17 cellular contexts compared by ENCODE assay signal in genomic region chr5:59648949-59649921, GRCh38.
DNase-seq lines count a peak whose midpoint lies in the region; ATAC-seq, FAIRE-seq and TF ChIP-seq lines count a peak whose summit lies in the region.
"Had no signal": no experiment of that assay in that cellular context is flagged by ENCODE, and none has a peak within 500 bp of the region (broad histone marks: within the 10 kb centered on the region; RNA-seq: fewer than 3 reads in every experiment).

No MANE protein-coding gene starts in this region.

- H3K9me3 ChIP-seq in left ventricle myocardium inferior (replicated peaks): no peaks in the 10 kb centered on the region
- H3K9me3 ChIP-seq in H1 (ENCODE audit: insufficient read depth in 2 of 2, low read depth in 1 of 2, low read length in 1 of 2): no peaks in the 10 kb centered on the region
- H3K9me3 ChIP-seq in uterus: no peaks in the 10 kb centered on the region
- H3K9me3 ChIP-seq: breast epithelium had no signal

- no peak overlapping the region for H3K27ac ChIP-seq in left ventricle myocardium inferior (replicated peaks)
- H3K27ac ChIP-seq in H1 (ENCODE audit: low read depth, low read length): no peak overlapping the region
- H3K27ac ChIP-seq in mesendoderm (ENCODE audit: low read depth, low read length): peak overlapping the region; percentile 86
- peak overlapping the region; percentile 35 to 45 for H3K27ac ChIP-seq in uterus
- H3K27ac ChIP-seq: breast epithelium, skin epidermis had no signal

- CTCF ChIA-PET in H1 (lab: Charles Lee; ENCODE audit: partially characterized antibody): interaction anchor here (0.7 to 1.4 kb wide), 2 partner anchors 151 to 152 kb away, joined by 4 read pairs; no protein-coding TSS in a partner anchor

- H3K14ac ChIP-seq in H1 (ENCODE audit: insufficient read length): no peak overlapping the region

- H3K9ac ChIP-seq in H1 (replicated peaks in 1 of 4; ENCODE audit: extremely low read depth in 1 of 4, low read depth in 3 of 4, low read length in 3 of 4): no peak overlapping the region
- H3K9ac ChIP-seq in mesendoderm (ENCODE audit: low read length): peak overlapping the region; percentile 20

- FAIRE-seq in H1 (lab: Jason Lieb, UNC): no peak
- FAIRE-seq: A204.1 had no signal

- H4K8ac ChIP-seq in H1 (ENCODE audit: extremely low read depth, insufficient read depth, low read length) (no peak overlapping the region), mesendoderm (ENCODE audit: low read depth, low read length) (peak overlapping the region; percentile 56)

- no peak overlapping the region for H2BK120ac ChIP-seq in H1 (replicated peaks; ENCODE audit: low read depth, low read length)
- peak overlapping the region; percentile 97 for H2BK120ac ChIP-seq in mesendoderm (ENCODE audit: low read depth, low read length)

- H3K23ac ChIP-seq in H1 (ENCODE audit: insufficient read length): no peak overlapping the region
- H3K23ac ChIP-seq in mesendoderm (ENCODE audit: low read length): no peak overlapping the region

- no peak overlapping the region for H2BK12ac ChIP-seq in H1 (ENCODE audit: low read depth, low read length)

- no peak overlapping the region for H2BK15ac ChIP-seq in H1 (ENCODE audit: low read length)
- H2BK15ac ChIP-seq in mesendoderm (replicated peaks; ENCODE audit: low read depth): no peak overlapping the region

- no peak for TF ChIP-seq POLR2A in H1 (IDR thresholded peaks at IDR 0.05; ENCODE audit: control extremely low read depth in 1 of 2, low read depth in 2 of 2, low read length in 2 of 2)
- no peak for TF ChIP-seq POLR2A in uterus (IDR thresholded peaks at IDR 0.05)

- no peak overlapping the region for H4K91ac ChIP-seq in H1 (replicated peaks; ENCODE audit: insufficient read length, low read length)

- H3K23me2 ChIP-seq in H1 (ENCODE audit: low read depth, low read length): no peaks in the 10 kb centered on the region

- no peak overlapping the region for H2BK20ac ChIP-seq in H1 (ENCODE audit: low read length)

- H2AK5ac ChIP-seq in H1 (ENCODE audit: low read depth, low read length) (no peak overlapping the region), mesendoderm (ENCODE audit: low read length) (no peak overlapping the region)

- ATAC-seq in Right ventricle myocardium superior (ENCODE audit: poor library complexity): peak; percentile 34
- ATAC-seq: naive thymus-derived CD8-positive, alpha-beta T cell; T-helper 17 cell had no signal

- H2BK5ac ChIP-seq in H1 (ENCODE audit: low read depth, low read length): no peak overlapping the region
- peak overlapping the region; percentile 93 for H2BK5ac ChIP-seq in mesendoderm (ENCODE audit: low read length)

- TF ChIP-seq CTCF in left ventricle myocardium inferior (IDR thresholded peaks at IDR 0.05; ENCODE audit: borderline replicate concordance): no peak
- TF ChIP-seq CTCF in H1 (IDR thresholded peaks at IDR 0.05; ENCODE audit: control extremely low read depth in 1 of 3, insufficient read depth in 1 of 3, low read depth in 1 of 3, low read length in 3 of 3): no peak
- no peak for TF ChIP-seq CTCF in uterus (IDR thresholded peaks at IDR 0.05)

- POLR2A ChIA-PET in H1 (lab: Charles Lee; ENCODE audit: partially characterized antibody): no interaction called here

- 0 out of 2 replicates have a peak overlapping the region, but pooled peaks have one; percentile 1 for H2AFZ ChIP-seq in H1 (ENCODE audit: low read length)

- 84% methylated on average over 8 of the region's 8 CpGs; no CpG with 5 or more reads in 1 of the 2 experiments for WGBS in H1 (ENCODE audit: extremely low coverage in 1 of 2, insufficient coverage in 1 of 2, insufficient read length in 1 of 2, insufficient replicate concordance in 2 of 2, low coverage in 1 of 2, low lambda C conversion rate in 2 of 2, missing lambda C conversion rate in 1 of 2), 2 experiments
- WGBS in mesendoderm (ENCODE audit: extremely low coverage, insufficient coverage, low lambda C conversion rate): no CpG with 5 or more reads among the region's 8 CpGs

- intact Hi-C loops in Right ventricle myocardium superior (cut with DNase I) (no loop called here), left ventricle myocardium inferior (cut with micrococcal nuclease) (no loop called here), uterus (cut with DNase I; ENCODE audit: low total_unique reads) (no loop called here)

- no peaks in the 10 kb centered on the region for H4K20me1 ChIP-seq in H1 (replicated peaks in 1 of 2; ENCODE audit: control insufficient read depth in 1 of 2, insufficient read depth in 2 of 2, low read length in 2 of 2)

- no peak overlapping the region for H3K4me3 ChIP-seq in left ventricle myocardium inferior
- H3K4me3 ChIP-seq in H1 (ENCODE audit: extremely low read depth in 1 of 4, insufficient read depth in 2 of 4, low read depth in 3 of 4, low read length in 4 of 4): no peak overlapping the region
- no peak overlapping the region for H3K4me3 ChIP-seq in mesendoderm (ENCODE audit: low read length)
- no peak overlapping the region for H3K4me3 ChIP-seq in uterus
- H3K4me3 ChIP-seq: breast epithelium, skin epidermis had no signal

- no peak overlapping the region for H4K5ac ChIP-seq in H1 (ENCODE audit: insufficient read length, low read depth, low read length)
- H4K5ac ChIP-seq in mesendoderm (ENCODE audit: low read length): peak overlapping the region; percentile 26

- H3K4ac ChIP-seq in H1 (replicated peaks; ENCODE audit: insufficient read length, low read depth, low read length) (no peak overlapping the region), mesendoderm (ENCODE audit: low read depth, low read length) (no peak overlapping the region)

- TF ChIP-seq EP300 in H1 (IDR thresholded peaks at IDR 0.05; ENCODE audit: borderline replicate concordance in 1 of 2, low read depth in 2 of 2, low read length in 2 of 2): no peak

- H3K36me3 ChIP-seq in left ventricle myocardium inferior (no peaks in the 10 kb centered on the region), H1 (ENCODE audit: control insufficient read depth in 2 of 4, insufficient read depth in 4 of 4, low read length in 3 of 4) (no peaks in the 10 kb centered on the region), mesendoderm (ENCODE audit: control insufficient read depth, insufficient read depth, low read length) (no peaks in the 10 kb centered on the region), uterus (no peaks in the 10 kb centered on the region)
- H3K36me3 ChIP-seq: breast epithelium had no signal

- no peak overlapping the region for H3K4me2 ChIP-seq in H1 (ENCODE audit: insufficient read depth in 1 of 2, low read depth in 2 of 2, low read length in 2 of 2)
- no peak overlapping the region for H3K4me2 ChIP-seq in mesendoderm (ENCODE audit: low read length)

- peaks cover 12% of the 10 kb centered on the region for H3K4me1 ChIP-seq in left ventricle myocardium inferior
- H3K4me1 ChIP-seq in H1 (replicated peaks in 1 of 4; ENCODE audit: control insufficient read depth in 3 of 4, insufficient read depth in 4 of 4, low read length in 3 of 4): no peaks in the 10 kb centered on the region
- H3K4me1 ChIP-seq in mesendoderm (ENCODE audit: control insufficient read depth, low read depth, low read length): peaks cover 3% of the 10 kb centered on the region
- peaks cover 0 to 9% of the 10 kb centered on the region in 2 donors for H3K4me1 ChIP-seq in uterus
- H3K4me1 ChIP-seq: breast epithelium had no signal

- TF ChIP-seq RAD21 in H1 (IDR thresholded peaks at IDR 0.05 in 1 of 2, conservative IDR thresholded peaks at IDR 0.05 in 1 of 2; ENCODE audit: low read depth in 2 of 2, low read length in 2 of 2): no peak

- H3K56ac ChIP-seq in H1 (replicated peaks; ENCODE audit: insufficient read length, low read depth, low read length) (no peak overlapping the region), mesendoderm (ENCODE audit: low read length) (peak overlapping the region; percentile 40)

- DNase-seq in Right ventricle myocardium superior (no peak), left ventricle myocardium inferior (no peak), H1 (ENCODE audit: low read depth in 1 of 2, low spot score in 2 of 2) (no peak), mesendoderm (peak; percentile 97), uterus (no peak), SK-N-DZ (ENCODE audit: low spot score) (no peak), islet precursor cell (no peak)
- no peak for DNase-seq in stimulated activated CD4-positive, alpha-beta T cell treated with anti-CD3 and anti-CD28 coated beads, Interleukin-2, amount 100 ng/mL, for 24 hours
- DNase-seq: activated CD4-positive, alpha-beta T cell treated with anti-CD3 and anti-CD28 coated beads, Interleukin-2, amount 50 U/mL, for 48 hours; CD4-positive, alpha-beta memory T cell; H9; naive thymus-derived CD8-positive, alpha-beta T cell; NCI-H1048; T-helper 17 cell had no signal

- H3K27me3 ChIP-seq in left ventricle myocardium inferior (ENCODE audit: low read depth) (no peaks in the 10 kb centered on the region), H1 (replicated peaks in 1 of 4; ENCODE audit: control insufficient read depth in 3 of 4, extremely low read depth in 1 of 4, insufficient read depth in 3 of 4, low read length in 3 of 4) (no peaks in the 10 kb centered on the region), mesendoderm (ENCODE audit: insufficient read depth, low read length, poor library complexity) (no peaks in the 10 kb centered on the region), uterus (no peaks in the 10 kb centered on the region)
- H3K27me3 ChIP-seq: breast epithelium had no signal

- H3K79me2 ChIP-seq in H1 (ENCODE audit: control insufficient read depth in 1 of 2, insufficient read depth in 2 of 2, low read length in 2 of 2) (no peaks in the 10 kb centered on the region), mesendoderm (ENCODE audit: control insufficient read depth, insufficient read depth, low read length) (no peaks in the 10 kb centered on the region)

- no peak overlapping the region for H3K18ac ChIP-seq in H1 (ENCODE audit: extremely low read depth, low read length)
- H3K18ac ChIP-seq in mesendoderm (ENCODE audit: low read length): peak overlapping the region; percentile 94

- H3K79me1 ChIP-seq in H1 (ENCODE audit: low read depth, low read length): no peaks in the 10 kb centered on the region
- no peaks in the 10 kb centered on the region for H3K79me1 ChIP-seq in mesendoderm (ENCODE audit: low read length)

TF ChIP-seq in H1, 55 proteins besides CTCF, POLR2A, EP300 and RAD21 (continues in another document):
- no peak for TF ChIP-seq TCF12 (IDR thresholded peaks at IDR 0.05; ENCODE audit: low read depth, low read length)
- no peak for TF ChIP-seq E2F6 (IDR thresholded peaks at IDR 0.05)
- no peak for TF ChIP-seq POU5F1 (IDR thresholded peaks at IDR 0.05; ENCODE audit: low read depth, low read length)
- no peak for TF ChIP-seq NANOG (IDR thresholded peaks at IDR 0.05; ENCODE audit: insufficient read depth, low read depth, low read length, poor library complexity, severe bottlenecking)

Comparison
In these comparisons a context has a peak if more than half of its experiments do, and no peak if none do; other contexts are left out.
1. H3K27ac ChIP-seq: peak in mesendoderm (single experiment) and uterus (2 of 2); none in left ventricle myocardium inferior (single experiment) and H1 (single experiment).